In the genomic region with DNA sequence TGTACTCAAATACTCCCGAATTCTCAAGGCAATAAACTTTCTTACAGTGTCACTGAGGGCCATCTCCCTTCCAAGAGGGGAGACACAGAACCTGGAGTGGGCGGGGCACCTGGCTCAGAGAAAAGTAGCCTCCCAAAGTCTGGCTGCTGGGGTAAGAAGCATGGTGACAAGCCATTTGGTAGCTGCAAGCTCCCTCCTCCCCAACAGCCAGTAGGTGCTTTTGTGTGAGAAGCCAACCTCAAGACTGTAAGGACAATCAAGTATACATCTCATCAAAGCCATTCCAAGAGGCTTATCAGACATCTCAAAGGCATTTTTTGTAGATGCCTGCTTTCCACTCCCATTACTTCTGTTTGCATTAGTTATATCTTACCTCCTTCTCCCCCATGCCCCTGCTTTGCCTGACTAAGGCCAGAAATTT, we compare ENCODE assay signal across 9 cellular contexts. TPM values are rescaled to one million over a fixed set of nuclear protein-coding genes. Genes with fewer than 3 reads are reported as not detected.
DNase-seq lines count a peak whose midpoint lies in the region; ATAC-seq, FAIRE-seq and TF ChIP-seq lines count a peak whose summit lies in the region.
"Had no signal": no experiment of that assay in that cellular context is flagged by ENCODE, and none has a peak within 500 bp of the region (broad histone marks: within the 10 kb centered on the region; RNA-seq: fewer than 3 reads in every experiment).

No MANE protein-coding gene starts in this region.

- no peak overlapping the region for H2BK12ac ChIP-seq in H1 (ENCODE audit: low read depth, low read length)

- no peaks in the 10 kb centered on the region for H3K27me3 Mint-ChIP-seq in type B pancreatic cell

- H3K27me3 ChIP-seq in MG63, result no peaks in the 10 kb centered on the region
- H3K27me3 ChIP-seq in H1 (replicated peaks in 1 of 4; ENCODE audit: control insufficient read depth in 3 of 4, extremely low read depth in 1 of 4, insufficient read depth in 3 of 4, low read length in 3 of 4), result peaks cover 0 to 2% (median under 1%) of the 10 kb centered on the region in 4 experiments; a peak in 2 of 7 replicates

- H2BK20ac ChIP-seq in H1 (ENCODE audit: low read length), result no peak overlapping the region

- H3K18ac ChIP-seq in H1 (ENCODE audit: extremely low read depth, low read length), result no peak overlapping the region

- no peak overlapping the region for H4K8ac ChIP-seq in H1 (ENCODE audit: extremely low read depth, insufficient read depth, low read length)

- DNase-seq in MG63 (no peak), H1 (ENCODE audit: low read depth in 1 of 2, low spot score in 2 of 2) (no peak), mucosa of descending colon (no peak), type B pancreatic cell (ENCODE audit: extremely low spot score, unreplicated experiment) (no peak)
- DNase-seq: NCI-H1694 had no signal

- no peaks in the 10 kb centered on the region for H3K79me2 ChIP-seq in H1 (ENCODE audit: control insufficient read depth in 1 of 2, insufficient read depth in 2 of 2, low read length in 2 of 2)

- no peak overlapping the region for H2AFZ ChIP-seq in H1 (ENCODE audit: low read length)

- no peaks in the 10 kb centered on the region for H4K20me1 ChIP-seq in H1 (replicated peaks in 1 of 2; ENCODE audit: control insufficient read depth in 1 of 2, insufficient read depth in 2 of 2, low read length in 2 of 2)

- H3K23ac ChIP-seq in H1 (ENCODE audit: insufficient read length), result no peak overlapping the region

- no peaks in the 10 kb centered on the region for H3K79me1 ChIP-seq in H1 (ENCODE audit: low read depth, low read length)

- no peak for TF ChIP-seq RAD21 in H1 (IDR thresholded peaks at IDR 0.05 in 1 of 2, conservative IDR thresholded peaks at IDR 0.05 in 1 of 2; ENCODE audit: low read depth in 2 of 2, low read length in 2 of 2)

- H3K36me3 Mint-ChIP-seq in type B pancreatic cell, result peaks cover 9% of the 10 kb centered on the region

- TF ChIP-seq EP300 in H1 (IDR thresholded peaks at IDR 0.05; ENCODE audit: borderline replicate concordance in 1 of 2, low read depth in 2 of 2, low read length in 2 of 2), result no peak

- CTCF ChIA-PET in H1 (lab: Charles Lee; ENCODE audit: partially characterized antibody), result interaction anchor here (0.6 to 3.4 kb wide), 11 partner anchors 7 to 613 kb away, joined by 3 to 26 read pairs (median 5); no protein-coding TSS in a partner anchor

- intact Hi-C loops in mucosa of descending colon (cut with DNase I, micrococcal nuclease), result no loop called here

- no peak overlapping the region for H2BK15ac ChIP-seq in H1 (ENCODE audit: low read length)

- no peak overlapping the region for H4K5ac ChIP-seq in H1 (ENCODE audit: insufficient read length, low read depth, low read length)

- peak overlapping the region; percentile 87 for H3K27ac Mint-ChIP-seq in type B pancreatic cell

- no peak overlapping the region for H3K14ac ChIP-seq in H1 (ENCODE audit: insufficient read length)

- 83% methylated on average over 2 of the region's 2 CpGs; no CpG with 5 or more reads in 1 of the 2 experiments for WGBS in H1 (ENCODE audit: extremely low coverage in 1 of 2, insufficient coverage in 1 of 2, insufficient read length in 1 of 2, insufficient replicate concordance in 2 of 2, low coverage in 1 of 2, low lambda C conversion rate in 2 of 2, missing lambda C conversion rate in 1 of 2), 2 experiments

- no peak overlapping the region for H2BK120ac ChIP-seq in H1 (replicated peaks; ENCODE audit: low read depth, low read length)

- POLR2A ChIA-PET in H1 (lab: Charles Lee; ENCODE audit: partially characterized antibody), result interaction anchor here (0.6 to 1.5 kb wide), 4 partner anchors 17 to 412 kb away, joined by 3 to 7 read pairs (median 4); no protein-coding TSS in a partner anchor

- H3K4ac ChIP-seq in H1 (replicated peaks; ENCODE audit: insufficient read length, low read depth, low read length), result no peak overlapping the region

- H3K4me1 Mint-ChIP-seq in type B pancreatic cell (ENCODE audit: unreplicated experiment), result peaks cover 63% of the 10 kb centered on the region

- no peak overlapping the region for H2AK5ac ChIP-seq in H1 (ENCODE audit: low read depth, low read length)

- H3K56ac ChIP-seq in H1 (replicated peaks; ENCODE audit: insufficient read length, low read depth, low read length), result no peak overlapping the region

- H3K4me3 Mint-ChIP-seq in type B pancreatic cell, result peak overlapping the region; percentile 87

- no peak overlapping the region for H4K91ac ChIP-seq in H1 (replicated peaks; ENCODE audit: insufficient read length, low read length)

- H3K4me1 ChIP-seq in H1 (replicated peaks in 1 of 4; ENCODE audit: control insufficient read depth in 3 of 4, insufficient read depth in 4 of 4, low read length in 3 of 4) (peaks cover 2 to 12% (median 9%) of the 10 kb centered on the region in 4 experiments; a peak in 5 of 7 replicates), mucosa of descending colon (ENCODE audit: low read depth) (peaks cover 31% of the 10 kb centered on the region)

- H2BK5ac ChIP-seq in H1 (ENCODE audit: low read depth, low read length), result no peak overlapping the region

- ATAC-seq in mucosa of descending colon (no peak), HG02623 (IDR thresholded peaks at IDR 0.05; ENCODE audit: unreplicated experiment) (no peak), HG03025 (IDR thresholded peaks at IDR 0.05; ENCODE audit: low FRiP score, unreplicated experiment) (no peak), HG03045 (IDR thresholded peaks at IDR 0.05; ENCODE audit: unreplicated experiment) (no peak)

- H3K9me3 Mint-ChIP-seq in type B pancreatic cell, result no peaks in the 10 kb centered on the region

- peaks cover 41% of the 10 kb centered on the region for H3K36me3 ChIP-seq in MG63
- no peaks in the 10 kb centered on the region for H3K36me3 ChIP-seq in H1 (ENCODE audit: control insufficient read depth in 2 of 4, insufficient read depth in 4 of 4, low read length in 3 of 4)
- no peaks in the 10 kb centered on the region for H3K36me3 ChIP-seq in mucosa of descending colon (ENCODE audit: low read depth)

- H3K4me3 ChIP-seq in MG63 (peak overlapping the region; percentile 70), H1 (ENCODE audit: extremely low read depth in 1 of 4, insufficient read depth in 2 of 4, low read depth in 3 of 4, low read length in 4 of 4) (peak overlapping the region in 1 of 4 experiments; percentile 66; a peak in 1 of 8 replicates), mucosa of descending colon (peak overlapping the region; percentile 27)

- TF ChIP-seq CTCF in H1 (IDR thresholded peaks at IDR 0.05; ENCODE audit: control extremely low read depth in 1 of 3, insufficient read depth in 1 of 3, low read depth in 1 of 3, low read length in 3 of 3), result no peak
- no peak for TF ChIP-seq CTCF in mucosa of descending colon (IDR thresholded peaks at IDR 0.05)
- no peak for TF ChIP-seq CTCF in type B pancreatic cell (conservative IDR thresholded peaks at IDR 0.05)

- peak overlapping the region; percentile 61 to 74; a peak in 2 of 4 replicates for H3K4me2 ChIP-seq in H1 (ENCODE audit: insufficient read depth in 1 of 2, low read depth in 2 of 2, low read length in 2 of 2)

- TF ChIP-seq POLR2A in H1 (IDR thresholded peaks at IDR 0.05; ENCODE audit: control extremely low read depth in 1 of 2, low read depth in 2 of 2, low read length in 2 of 2), result no peak

- peaks cover 7% of the 10 kb centered on the region; the same call in 1 of the 2 replicates for H3K23me2 ChIP-seq in H1 (ENCODE audit: low read depth, low read length)

- FAIRE-seq in H1 (lab: Jason Lieb, UNC), result no peak
- FAIRE-seq: GM12892 had no signal

- H3K9ac ChIP-seq in H1 (replicated peaks in 1 of 4; ENCODE audit: extremely low read depth in 1 of 4, low read depth in 3 of 4, low read length in 3 of 4), result no peak overlapping the region

- no peak overlapping the region for H3K27ac ChIP-seq in H1 (ENCODE audit: low read depth, low read length)

- no peaks in the 10 kb centered on the region for H3K9me3 ChIP-seq in MG63
- no peaks in the 10 kb centered on the region for H3K9me3 ChIP-seq in H1 (ENCODE audit: insufficient read depth in 2 of 2, low read depth in 1 of 2, low read length in 1 of 2)
- no peaks in the 10 kb centered on the region for H3K9me3 ChIP-seq in mucosa of descending colon

TF ChIP-seq in H1, 55 proteins besides CTCF, POLR2A, EP300 and RAD21 (continues in another document):
- TF ChIP-seq CBX5 (IDR thresholded peaks at IDR 0.05; ENCODE audit: low read depth, low read length) (no peak), CBX8 (IDR thresholded peaks at IDR 0.05; ENCODE audit: borderline replicate concordance, low read depth, low read length) (no peak), RFX5 (IDR thresholded peaks at IDR 0.05; ENCODE audit: borderline replicate concordance, low read depth, low read length) (no peak), CHD1 (IDR thresholded peaks at IDR 0.05; ENCODE audit: low read depth, low read length) (no peak), BCL11A (IDR thresholded peaks at IDR 0.05; ENCODE audit: low read depth in 2 of 2, low read length in 2 of 2) (no peak), PHF8 (conservative IDR thresholded peaks at IDR 0.05; ENCODE audit: low read depth, low read length) (no peak)

RNA-seq across cellular contexts. Expression of a gene that starts 1.4 kb away (rescaled TPM):
- total RNA-seq in MG63 (2014; rRNA removed; shearing (Covaris generic); ENCODE audit: low replicate concordance), result 49.6 and 53.1 TPM in 2 replicates
- total RNA-seq in H1 (2021; fragmentation: NEBNext Ultra II Directional; extraction: Animal tissue kit (Norgen Biotek cat#: 25700)), result 4.9 and 5.0 TPM in 2 replicates
- 1.7 and 2.6 TPM in 2 replicates for polyA plus RNA-seq in H1 (2011; rRNA removed)
- 2.1 TPM for polyA plus RNA-seq in H1 (2011; cell fraction: cytosol; rRNA removed)
- polyA plus RNA-seq in H1 (2011; cell fraction: nucleus; rRNA removed), result 2.5 TPM
- 2.0 to 3.7 TPM (median 2.9 TPM) in 4 replicates for polyA plus RNA-seq in H1 (2012, experiment 1 of 2)
- 0.92 TPM for polyA plus RNA-seq in H1 (2012, experiment 2 of 2)
- 4.5 TPM for polyA plus RNA-seq in H1 (2013, experiment 1 of 2)
- 4.4 TPM for polyA plus RNA-seq in H1 (2013, experiment 2 of 2)
- 4.5 TPM in 2 replicates for polyA minus RNA-seq in H1 (2011; rRNA and poly(A)+ RNA removed)
- polyA minus RNA-seq in H1 (2011; cell fraction: cytosol; rRNA and poly(A)+ RNA removed), result 2.5 TPM
- 8.2 TPM for polyA minus RNA-seq in H1 (2011; cell fraction: nucleus; rRNA and poly(A)+ RNA removed)
- total RNA-seq in mucosa of descending colon (10 to 100 TPM; 55.7 to 75.1 (median 65.8) TPM), type B pancreatic cell (ENCODE audit: low replicate concordance) (24.2 and 91.6 TPM in 2 replicates)

RNA-seq across cellular contexts. Expression of a gene that starts 59.0 kb away (rescaled TPM):
- not detected in 2 replicates for total RNA-seq in MG63 (2014; rRNA removed; shearing (Covaris generic); ENCODE audit: low replicate concordance)
- total RNA-seq in H1 (2021; fragmentation: NEBNext Ultra II Directional; extraction: Animal tissue kit (Norgen Biotek cat#: 25700)), result not detected in 2 replicates
- polyA plus RNA-seq in H1 (2011; rRNA removed), result not detected in 2 replicates
- 0.17 TPM for polyA plus RNA-seq in H1 (2011; cell fraction: cytosol; rRNA removed)
- not detected for polyA plus RNA-seq in H1 (2011; cell fraction: nucleus; rRNA removed)
- polyA plus RNA-seq in H1 (2012, experiment 1 of 2), result not detected in 4 replicates
- not detected for polyA plus RNA-seq in H1 (2012, experiment 2 of 2)
- polyA plus RNA-seq in H1 (2013, experiment 1 of 2), result 0.04 TPM
- 0.09 TPM for polyA plus RNA-seq in H1 (2013, experiment 2 of 2)
- polyA minus RNA-seq in H1 (2011; rRNA and poly(A)+ RNA removed), result not detected in 2 replicates
- polyA minus RNA-seq in H1 (2011; cell fraction: cytosol; rRNA and poly(A)+ RNA removed), result not detected
- not detected for polyA minus RNA-seq in H1 (2011; cell fraction: nucleus; rRNA and poly(A)+ RNA removed)
- total RNA-seq in mucosa of descending colon (under 1 TPM in 1 of 3 donors, not detected in 2; 0.12 TPM), type B pancreatic cell (ENCODE audit: low replicate concordance) (not detected in 2 replicates)
